In the genomic region with DNA sequence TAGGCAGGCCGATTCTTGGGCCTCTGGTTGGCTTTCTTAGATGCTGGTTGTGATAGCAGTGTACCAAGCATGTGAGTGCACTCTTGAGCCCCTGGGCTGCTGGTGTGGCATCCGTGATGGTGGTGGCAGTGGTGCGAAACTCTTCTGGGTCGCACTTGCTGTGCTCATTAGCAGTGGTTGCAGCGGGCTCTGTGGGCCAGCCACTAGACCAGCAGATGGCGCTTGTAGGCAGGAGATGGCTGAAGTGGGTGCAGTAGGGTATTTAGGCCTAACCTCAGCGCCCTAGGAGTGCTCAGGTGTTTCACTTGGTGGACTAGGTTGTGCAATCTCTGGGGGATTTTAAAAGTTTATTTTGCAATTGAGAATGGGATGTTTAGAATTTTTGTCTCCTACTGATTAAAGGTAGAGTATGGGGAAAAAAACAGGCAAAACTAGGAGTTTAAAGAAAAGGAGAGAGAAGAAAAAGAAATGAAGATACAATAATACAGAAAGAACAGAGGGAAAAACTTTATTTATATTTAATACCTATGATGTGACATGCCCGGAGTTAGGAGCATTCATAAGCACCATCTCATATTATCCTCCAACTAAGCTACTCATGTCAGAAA, we compare ENCODE assay signal across 8 cellular contexts. TPM values are rescaled to one million over a fixed set of nuclear protein-coding genes. Genes with fewer than 3 reads are reported as not detected.
A peak's percentile ranks its signal among the peaks of the same experiment; 100 is the strongest.
DNase-seq lines count a peak whose midpoint lies in the region; ATAC-seq and TF ChIP-seq lines count a peak whose summit lies in the region.

No MANE protein-coding gene starts in this region.

- DNase-seq in ACHN (peak; percentile 20), H4 (ENCODE audit: low spot score) (peak; percentile 46), NCI-H69 (lab: John Stamatoyannopoulos, UW) (peak; percentile 77), dorsolateral prefrontal cortex (peak in 8 of 10 donors; percentile 21 to 56 (median 48)), memory B cell (ENCODE audit: low spot score in 2 of 2) (peak; percentile 62 to 66)
- peak; percentile 86 for DNase-seq in activated CD8-positive, alpha-beta T cell treated with anti-CD3 and anti-CD28 coated beads for 36 hours
- DNase-seq in stimulated activated CD8-positive, alpha-beta memory T cell treated with anti-CD3 and anti-CD28 coated beads, Interleukin-7, amount 100 ng/mL, for 48 hours (ENCODE audit: extremely low read depth in 1 of 2, low read depth in 1 of 2) = peak; percentile 43 to 49

- H3K27me3 Mint-ChIP-seq in activated CD8-positive, alpha-beta T cell treated with anti-CD3 and anti-CD28 coated beads for 36 hours = no peaks in the 10 kb centered on the region
- H3K27me3 Mint-ChIP-seq in memory B cell = no peaks in the 10 kb centered on the region

- intact Hi-C loops in activated CD8-positive, alpha-beta T cell treated with anti-CD3 and anti-CD28 coated beads for 36 hours (cut with micrococcal nuclease) = no loop called here
- intact Hi-C loops in dorsolateral prefrontal cortex (cut with DNase I) = no loop called here

- no peaks in the 10 kb centered on the region for H3K27me3 ChIP-seq in dorsolateral prefrontal cortex

- ATAC-seq in activated CD8-positive, alpha-beta T cell treated with anti-CD3 and anti-CD28 coated beads for 36 hours = peak; percentile 56
- ATAC-seq in memory B cell (ENCODE audit: low read depth) (peak; percentile 52), GM18511 (IDR thresholded peaks at IDR 0.05; ENCODE audit: unreplicated experiment) (no peak)

- CTCF ChIA-PET in activated CD8-positive, alpha-beta T cell treated with anti-CD3 and anti-CD28 coated beads for 36 hours (lab: Charles Lee) = interaction anchor here (0.7 to 1.5 kb wide), 7 partner anchors 8 to 749 kb away, joined by 3 to 4 read pairs (median 3); partner anchors contain the start of genes ZNF548 and ZNF773

- in situ Hi-C loops in ACHN (cut with HindIII; ENCODE audit: low pct_ligation_motif_present, low pct_unique_long_range_greater_than_20kb, low sequenced_read_pairs) = no loop called here

- H3K27ac ChIP-seq in dorsolateral prefrontal cortex = no peak overlapping the region

- H3K4me3 ChIP-seq in dorsolateral prefrontal cortex = no peak overlapping the region

- peaks cover 7% of the 10 kb centered on the region for H3K9me3 Mint-ChIP-seq in activated CD8-positive, alpha-beta T cell treated with anti-CD3 and anti-CD28 coated beads for 36 hours
- H3K9me3 Mint-ChIP-seq in memory B cell = peaks cover 2% of the 10 kb centered on the region

- H3K27ac Mint-ChIP-seq in activated CD8-positive, alpha-beta T cell treated with anti-CD3 and anti-CD28 coated beads for 36 hours = no peak overlapping the region
- no peak overlapping the region for H3K27ac Mint-ChIP-seq in memory B cell

- POLR2A ChIA-PET in activated CD8-positive, alpha-beta T cell treated with anti-CD3 and anti-CD28 coated beads for 36 hours (lab: Charles Lee) = interaction anchor here (0.6 kb wide), 1 partner anchor 193 kb away, joined by 3 read pairs; the partner anchor contains the start of gene ZNF530

- TF ChIP-seq CTCF in activated CD8-positive, alpha-beta T cell treated with anti-CD3 and anti-CD28 coated beads for 36 hours (IDR thresholded peaks at IDR 0.05) = peak; percentile 77
- TF ChIP-seq CTCF in dorsolateral prefrontal cortex (IDR thresholded peaks at IDR 0.05 in 54 of 56, conservative IDR thresholded peaks at IDR 0.05 in 2 of 56; ENCODE audit: low read depth in 1 of 56, partially characterized antibody in 56 of 56) = peak in 52 of 56 donors; percentile 18 to 65 (median 47)

- peaks cover 9% of the 10 kb centered on the region for H3K4me1 Mint-ChIP-seq in activated CD8-positive, alpha-beta T cell treated with anti-CD3 and anti-CD28 coated beads for 36 hours (ENCODE audit: low read depth)
- peaks cover 13% of the 10 kb centered on the region for H3K4me1 Mint-ChIP-seq in memory B cell

- H3K4me3 Mint-ChIP-seq in activated CD8-positive, alpha-beta T cell treated with anti-CD3 and anti-CD28 coated beads for 36 hours = no peak overlapping the region
- no peak overlapping the region for H3K4me3 Mint-ChIP-seq in memory B cell

- H3K36me3 Mint-ChIP-seq in activated CD8-positive, alpha-beta T cell treated with anti-CD3 and anti-CD28 coated beads for 36 hours (ENCODE audit: low read depth) = peaks cover 12% of the 10 kb centered on the region
- peaks cover 2% of the 10 kb centered on the region for H3K36me3 Mint-ChIP-seq in memory B cell

RNA-seq across cellular contexts. Expression of gene ZNF17, which starts 4.3 kb away (rescaled TPM):
- 3.1 and 4.5 TPM in 2 replicates for total RNA-seq in H4 (2014; rRNA removed; shearing (Covaris generic))
- 1 to 10 TPM; 5.7 to 8.8 TPM for total RNA-seq in activated CD8-positive, alpha-beta T cell treated with anti-CD3 and anti-CD28 coated beads for 36 hours
- total RNA-seq in dorsolateral prefrontal cortex = 10 to 100 TPM; 17.8 to 56.1 (median 33.0) TPM

RNA-seq across cellular contexts. Expression of gene ZNF548, which starts 17.0 kb away (rescaled TPM):
- total RNA-seq in H4 (2014; rRNA removed; shearing (Covaris generic)) = 15.0 and 20.7 TPM in 2 replicates
- 10 to 100 TPM; 23.9 to 24.6 TPM for total RNA-seq in activated CD8-positive, alpha-beta T cell treated with anti-CD3 and anti-CD28 coated beads for 36 hours
- 10 to 100 TPM; 14.7 to 35.8 (median 25.0) TPM for total RNA-seq in dorsolateral prefrontal cortex

RNA-seq across cellular contexts. Expression of gene ZNF749, which starts 28.5 kb away (rescaled TPM):
- 9.8 and 17.1 TPM in 2 replicates for total RNA-seq in H4 (2014; rRNA removed; shearing (Covaris generic))
- total RNA-seq in activated CD8-positive, alpha-beta T cell treated with anti-CD3 and anti-CD28 coated beads for 36 hours = 10 to 100 TPM; 19.5 to 20.0 TPM
- 10 to 100 TPM in 113 of 120 experiments, 1 to 10 TPM in 7; 7.2 to 23.0 (median 14.2) TPM for total RNA-seq in dorsolateral prefrontal cortex

RNA-seq across cellular contexts. Expression of gene TRAPPC2B, which starts 43.3 kb away (rescaled TPM):
- total RNA-seq in H4 (2014; rRNA removed; shearing (Covaris generic)) = 38.7 and 39.0 TPM in 2 replicates
- total RNA-seq in activated CD8-positive, alpha-beta T cell treated with anti-CD3 and anti-CD28 coated beads for 36 hours = 1 to 10 TPM; 6.0 to 7.4 TPM
- total RNA-seq in dorsolateral prefrontal cortex = 10 to 100 TPM in 67 of 120 experiments, 1 to 10 TPM in 53; 4.5 to 17.8 (median 10.3) TPM

RNA-seq across cellular contexts. Expression of gene ZNF547, which starts 43.3 kb away (rescaled TPM):
- 1.8 and 3.6 TPM in 2 replicates for total RNA-seq in H4 (2014; rRNA removed; shearing (Covaris generic))
- 1 to 10 TPM; 1.3 to 1.5 TPM for total RNA-seq in activated CD8-positive, alpha-beta T cell treated with anti-CD3 and anti-CD28 coated beads for 36 hours
- 10 to 100 TPM in 60 of 120 experiments, 1 to 10 TPM in 60; 3.8 to 19.8 (median 10.0) TPM for total RNA-seq in dorsolateral prefrontal cortex

Comparison
In these comparisons a context has a peak if more than half of its experiments do, and no peak if none do; other contexts are left out.
1. DNase-seq: peak in every context shown above with its lines; median percentile 86 in activated CD8-positive, alpha-beta T cell treated with anti-CD3 and anti-CD28 coated beads for 36 hours; 77 in NCI-H69; 64 in memory B cell; 48 in dorsolateral prefrontal cortex; 46 in H4; 46 in stimulated activated CD8-positive, alpha-beta memory T cell treated with anti-CD3 and anti-CD28 coated beads, Interleukin-7, amount 100 ng/mL, for 48 hours; 20 in ACHN.